12 cellular contexts compared by ENCODE assay signal in genomic region chr16:14309906-14310305, GRCh38.
A peak's percentile ranks its signal among the peaks of the same experiment; 100 is the strongest.
DNase-seq lines count a peak whose midpoint lies in the region; ATAC-seq and TF ChIP-seq lines count a peak whose summit lies in the region.
"Had no signal": no experiment of that assay in that cellular context is flagged by ENCODE, and none has a peak within 500 bp of the region (broad histone marks: within the 10 kb centered on the region; RNA-seq: fewer than 3 reads in every experiment).

No MANE protein-coding gene starts in this region.

- DNase-seq in ELR (ENCODE audit: low read depth) (peak; percentile 86), choroid plexus epithelial cell (ENCODE audit: low read depth) (peak; percentile 37), prostate gland (ENCODE audit: low spot score) (no peak), erythroblast (lab: John Stamatoyannopoulos, UW) (no peak), uterus (no peak)
- no peak for DNase-seq in stimulated activated naive CD4-positive, alpha-beta T cell treated with Interleukin-2 at 50 U/mL for 16 hours (lab: John Stamatoyannopoulos, UW)
- DNase-seq: SW 1271 had no signal

- H3K79me2 ChIP-seq in OCI-LY3 (ENCODE audit: low read length), result peaks cover 36% of the 10 kb centered on the region
- H3K79me2 ChIP-seq: parathyroid adenoma had no signal

- H3K27ac ChIP-seq in OCI-LY3 (ENCODE audit: low read length) (peak overlapping the region; percentile 52), prostate gland (peak overlapping the region; percentile 51 to 59), uterus (peak overlapping the region in 1 of 2 donors; percentile 28)
- H3K27ac ChIP-seq: HL-60, parathyroid adenoma, upper lobe of left lung had no signal

- H3K4me3 ChIP-seq in OCI-LY3 (ENCODE audit: low read length) (peak overlapping the region; percentile 62), choroid plexus epithelial cell (ENCODE audit: low read depth, low read length) (no peak overlapping the region), prostate gland (no peak overlapping the region), uterus (no peak overlapping the region)

- no peaks in the 10 kb centered on the region for H3K27me3 ChIP-seq in OCI-LY3 (ENCODE audit: low read depth, low read length)
- H3K27me3 ChIP-seq in prostate gland (replicated peaks; ENCODE audit: insufficient read depth), result no peaks in the 10 kb centered on the region
- no peaks in the 10 kb centered on the region for H3K27me3 ChIP-seq in uterus
- H3K27me3 ChIP-seq: upper lobe of left lung had no signal

- no peak for TF ChIP-seq CTCF in OCI-LY3 (IDR thresholded peaks at IDR 0.05; ENCODE audit: low read depth, low read length)
- no peak for TF ChIP-seq CTCF in choroid plexus epithelial cell (conservative IDR thresholded peaks at IDR 0.05; ENCODE audit: low read depth, low read length)
- no peak for TF ChIP-seq CTCF in prostate gland (IDR thresholded peaks at IDR 0.05)
- TF ChIP-seq CTCF in uterus (IDR thresholded peaks at IDR 0.05), result no peak

- peaks cover 5% of the 10 kb centered on the region; the same call in 1 of the 2 replicates for H4K20me1 ChIP-seq in OCI-LY3 (ENCODE audit: insufficient read depth, low read length)

- H3K9me3 ChIP-seq in OCI-LY3 (ENCODE audit: insufficient read depth, low read length) (no peaks in the 10 kb centered on the region), prostate gland (no peaks in the 10 kb centered on the region), uterus (no peaks in the 10 kb centered on the region)
- H3K9me3 ChIP-seq: upper lobe of left lung had no signal

- H3K36me3 ChIP-seq in OCI-LY3 (replicated peaks; ENCODE audit: low read depth, low read length) (no peaks in the 10 kb centered on the region), prostate gland (no peaks in the 10 kb centered on the region), uterus (no peaks in the 10 kb centered on the region)
- H3K36me3 ChIP-seq: upper lobe of left lung had no signal

- H3K9ac ChIP-seq in OCI-LY3 (ENCODE audit: low read length), result peak overlapping the region; percentile 49
- H3K9ac ChIP-seq: parathyroid adenoma had no signal

- TF ChIP-seq POLR2A in prostate gland (IDR thresholded peaks at IDR 0.05) (no peak), erythroblast (IDR thresholded peaks at IDR 0.05; ENCODE audit: low read length) (no peak), uterus (IDR thresholded peaks at IDR 0.05) (no peak)

- intact Hi-C loops in prostate gland (cut with DNase I), result no loop called here
- intact Hi-C loops in uterus (cut with DNase I; ENCODE audit: low total_unique reads), result loop anchor here (10.0 kb wide), 1 partner anchor 55 kb away; no protein-coding TSS in a partner anchor

- no peak for ATAC-seq in GM21526 (IDR thresholded peaks at IDR 0.05; ENCODE audit: low FRiP score, unreplicated experiment)

- WGBS in prostate gland, result 78% methylated on average over 10 of the region's 10 CpGs

- H2AFZ ChIP-seq in OCI-LY3 (ENCODE audit: low read depth, low read length), result peak overlapping the region; percentile 8; the same call in 1 of the 2 replicates
- H2AFZ ChIP-seq: parathyroid adenoma had no signal

- peak overlapping the region; percentile 72 for H3K4me2 ChIP-seq in OCI-LY3 (ENCODE audit: low read length)

- H3K4me1 ChIP-seq in OCI-LY3 (ENCODE audit: low read length), result peaks cover 65% of the 10 kb centered on the region
- peaks cover 14% of the 10 kb centered on the region for H3K4me1 ChIP-seq in prostate gland (replicated peaks)
- no peaks in the 10 kb centered on the region for H3K4me1 ChIP-seq in uterus
- H3K4me1 ChIP-seq: parathyroid adenoma had no signal

Comparison
In these comparisons a context has a peak if more than half of its experiments do, and no peak if none do; other contexts are left out.
1. DNase-seq: peak in ELR (single experiment) and choroid plexus epithelial cell (single experiment); none in prostate gland (single experiment), erythroblast (0 of 2), uterus (0 of 2) and stimulated activated naive CD4-positive, alpha-beta T cell treated with Interleukin-2 at 50 U/mL for 16 hours (single experiment).